ENCODE assay signal across 13 cellular contexts in the genomic region with DNA sequence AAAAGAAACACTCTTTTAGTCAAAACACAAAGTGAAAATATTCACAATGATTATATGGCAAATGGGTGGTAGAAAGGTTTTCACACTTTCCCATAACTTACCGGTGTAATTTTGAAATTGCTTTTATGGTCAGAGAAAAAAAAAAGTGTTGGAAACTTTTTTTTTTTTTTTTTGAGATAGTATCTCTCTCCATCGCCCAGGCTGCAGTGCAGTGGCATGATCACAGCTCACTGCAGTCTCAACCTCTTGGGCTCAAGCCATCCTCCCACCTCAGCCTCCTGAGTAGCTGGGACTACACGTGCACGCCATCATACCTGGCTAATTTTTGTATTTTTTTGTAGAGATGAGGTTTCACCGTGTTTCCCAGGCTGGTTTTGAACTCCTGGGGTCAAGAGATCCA. TPM values are rescaled to one million over a fixed set of nuclear protein-coding genes. Genes with fewer than 3 reads are reported as not detected.
A peak's percentile ranks its signal among the peaks of the same experiment; 100 is the strongest.
DNase-seq lines count a peak whose midpoint lies in the region; ATAC-seq and TF ChIP-seq lines count a peak whose summit lies in the region.
"Had no signal": no experiment of that assay in that cellular context is flagged by ENCODE, and none has a peak within 500 bp of the region (broad histone marks: within the 10 kb centered on the region; RNA-seq: fewer than 3 reads in every experiment).

No MANE protein-coding gene starts in this region.

- H3K27ac ChIP-seq in stomach: peak overlapping the region in 4 of 5 donors; percentile 13 to 97 (median 96)

- no peak for TF ChIP-seq CTCF in stomach (IDR thresholded peaks at IDR 0.05)

- ATAC-seq in T-helper 17 cell (no peak), GM21360 (IDR thresholded peaks at IDR 0.05; ENCODE audit: unreplicated experiment) (no peak)
- ATAC-seq: left ventricle myocardium superior had no signal

- H3K27me3 Mint-ChIP-seq in activated T-cell treated with anti-CD3 and anti-CD28 coated beads, Interleukin-2, amount 50 U/mL, for 24 hours: peaks cover 7% of the 10 kb centered on the region
- no peaks in the 10 kb centered on the region for H3K27me3 Mint-ChIP-seq in T-helper 17 cell
- H3K27me3 Mint-ChIP-seq in immature natural killer cell (ENCODE audit: low read depth in 3 of 3): peaks cover 41 to 59% (median 51%) of the 10 kb centered on the region in 3 donors

- DNase-seq in activated T-cell treated with anti-CD3 and anti-CD28 coated beads, Interleukin-2, amount 50 U/mL, for 24 hours: no peak
- DNase-seq in activated T-cell treated with anti-CD3 and anti-CD28 coated beads for 4 hours (no peak), T-helper 17 cell (no peak), immature natural killer cell (peak; percentile 42 to 56 (median 47)), stomach (no peak), NCI-H748 treated with DMSO at 0.1 percent for 48 hours (lab: John Stamatoyannopoulos, UW) (no peak), mucosa of gallbladder (ENCODE audit: low spot score) (no peak)
- DNase-seq: activated CD8-positive, alpha-beta memory T cell treated with anti-CD3 and anti-CD28 coated beads, Interleukin-2, amount 50 U/mL, for 4 hours; left ventricle myocardium superior; NCI-H1092 treated with DMSO at 0.1 percent for 48 hours; tibial artery had no signal

- peaks cover 64% of the 10 kb centered on the region for H3K4me1 Mint-ChIP-seq in activated T-cell treated with anti-CD3 and anti-CD28 coated beads, Interleukin-2, amount 50 U/mL, for 24 hours (ENCODE audit: low read depth)
- H3K4me1 Mint-ChIP-seq in T-helper 17 cell (peaks cover 29% of the 10 kb centered on the region), immature natural killer cell (peaks cover 23 to 34% of the 10 kb centered on the region in 2 donors)

- no peak for TF ChIP-seq POLR2A in stomach (IDR thresholded peaks at IDR 0.05)

- peak overlapping the region; percentile 82 for H3K27ac Mint-ChIP-seq in activated T-cell treated with anti-CD3 and anti-CD28 coated beads, Interleukin-2, amount 50 U/mL, for 24 hours
- H3K27ac Mint-ChIP-seq in T-helper 17 cell: peak overlapping the region; percentile 90
- H3K27ac Mint-ChIP-seq in immature natural killer cell: no peak overlapping the region
- H3K27ac Mint-ChIP-seq: T-helper 2 cell treated with Interferon-gamma antibody and Interleukin-4, amounts not matched to agents 5 μg/mL and 100 μg/mL, for 36 hours had no signal

- H3K36me3 ChIP-seq in stomach: peaks cover 0 to 11% (median 7%) of the 10 kb centered on the region in 4 donors

- H3K9me3 Mint-ChIP-seq in activated T-cell treated with anti-CD3 and anti-CD28 coated beads, Interleukin-2, amount 50 U/mL, for 24 hours: no peaks in the 10 kb centered on the region
- peaks cover 0 to 5% (median 0%) of the 10 kb centered on the region in 6 donors for H3K9me3 Mint-ChIP-seq in immature natural killer cell
- H3K9me3 Mint-ChIP-seq: T-helper 2 cell treated with Interferon-gamma antibody and Interleukin-4, amounts not matched to agents 5 μg/mL and 100 μg/mL, for 36 hours had no signal

- H3K27me3 ChIP-seq in stomach: no peaks in the 10 kb centered on the region
- H3K27me3 ChIP-seq: tibial artery had no signal

- intact Hi-C loops in stomach (cut with DNase I; ENCODE audit: low total_unique reads): no loop called here

- 59 to 76% (median 66%) methylated on average over 5 of the region's 5 CpGs for WGBS in stomach, 5 donors

- peaks cover 30 to 72% (median 57%) of the 10 kb centered on the region in 4 donors for H3K4me1 ChIP-seq in stomach

- H3K4me3 ChIP-seq in stomach: peak overlapping the region in 1 of 4 donors; percentile 64
- H3K4me3 ChIP-seq: tibial artery had no signal

- peaks cover 23% of the 10 kb centered on the region for H3K36me3 Mint-ChIP-seq in activated T-cell treated with anti-CD3 and anti-CD28 coated beads, Interleukin-2, amount 50 U/mL, for 24 hours (ENCODE audit: low read depth)
- H3K36me3 Mint-ChIP-seq in T-helper 17 cell (ENCODE audit: low read depth) (no peaks in the 10 kb centered on the region), immature natural killer cell (no peaks in the 10 kb centered on the region)

- H3K9me3 ChIP-seq in T-helper 17 cell (ENCODE audit: control insufficient read depth, low read length, poor library complexity, severe bottlenecking) (no peaks in the 10 kb centered on the region), stomach (no peaks in the 10 kb centered on the region)
- H3K9me3 ChIP-seq: tibial artery had no signal

- H3K4me3 Mint-ChIP-seq in activated T-cell treated with anti-CD3 and anti-CD28 coated beads, Interleukin-2, amount 50 U/mL, for 24 hours: peak overlapping the region; percentile 88
- H3K4me3 Mint-ChIP-seq in T-helper 17 cell (peak overlapping the region; percentile 31), immature natural killer cell (peak overlapping the region in 1 of 5 donors; percentile 13)
- H3K4me3 Mint-ChIP-seq: T-helper 2 cell treated with Interferon-gamma antibody and Interleukin-4, amounts not matched to agents 5 μg/mL and 100 μg/mL, for 36 hours had no signal

- no peak for TF ChIP-seq EP300 in stomach (IDR thresholded peaks at IDR 0.05)

RNA-seq across cellular contexts. Expression of a gene that starts 3.3 kb away (rescaled TPM):
- 10 to 100 TPM; 17.9 to 18.7 TPM for total RNA-seq in T-helper 17 cell
- polyA plus RNA-seq in immature natural killer cell: 1 to 10 TPM in 1 of 3 donors, under 1 TPM in 2; 0.35 to 2.0 (median 0.77) TPM
- 10 to 100 TPM; 35.2 to 89.3 (median 67.8) TPM for total RNA-seq in stomach
- polyA plus RNA-seq in stomach: 10 to 100 TPM; 42.2 to 79.7 (median 47.0) TPM
- total RNA-seq in mucosa of gallbladder: 61.3 TPM

Comparison
In these comparisons a context has a peak if more than half of its experiments do, and no peak if none do; other contexts are left out.
1. DNase-seq: peak in immature natural killer cell (3 of 3); none in activated T-cell treated with anti-CD3 and anti-CD28 coated beads, Interleukin-2, amount 50 U/mL, for 24 hours (single experiment), activated T-cell treated with anti-CD3 and anti-CD28 coated beads for 4 hours (single experiment), T-helper 17 cell (0 of 3), stomach (single experiment), NCI-H748 treated with DMSO at 0.1 percent for 48 hours (single experiment) and mucosa of gallbladder (single experiment).
2. H3K27ac Mint-ChIP-seq: peak in activated T-cell treated with anti-CD3 and anti-CD28 coated beads, Interleukin-2, amount 50 U/mL, for 24 hours (single experiment) and T-helper 17 cell (single experiment); none in immature natural killer cell (0 of 6).